ENCODE assay signal across 2 cellular contexts in the genomic region with DNA sequence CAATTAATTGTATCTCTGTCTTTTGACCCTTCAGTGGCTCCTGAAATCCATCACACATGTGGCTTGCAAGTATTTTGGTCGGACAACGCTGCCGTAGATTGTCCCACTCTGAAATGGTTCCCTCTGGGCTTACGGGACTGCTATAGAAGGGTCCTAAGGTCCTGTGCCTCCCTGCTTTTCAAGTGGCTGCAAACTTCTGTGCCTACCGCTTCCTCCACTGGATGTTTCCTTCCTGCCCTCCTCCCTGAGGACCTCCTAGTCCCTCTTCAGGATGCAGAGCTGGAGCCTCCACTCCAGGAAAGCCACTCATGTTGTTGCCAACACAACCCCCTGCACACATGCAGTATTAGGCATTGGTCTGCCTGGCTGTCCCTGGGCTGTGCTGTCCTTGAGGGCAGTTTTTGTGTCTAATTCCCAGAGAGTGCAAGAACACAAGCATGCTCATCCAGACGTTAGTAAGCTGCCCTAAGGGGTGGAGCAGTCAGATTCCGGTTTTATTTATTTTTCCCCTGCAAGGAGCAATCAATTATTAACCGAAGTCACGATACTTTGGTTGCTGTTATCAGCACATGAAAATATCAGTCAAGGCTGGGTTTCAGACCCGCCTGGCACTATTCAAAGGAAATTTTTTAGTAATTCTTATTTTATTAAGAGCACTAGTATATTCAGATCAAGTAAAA.
TF ChIP-seq lines count a peak whose summit lies in the region.
"Not testable (repeated sequence)": the region's sequence is repeated elsewhere in the genome, so short reads cannot be mapped to it uniquely, and the experiment has no call there.

No MANE protein-coding gene starts in this region.

TF ChIP-seq in K562, 482 proteins besides CTCF, POLR2A, EP300 and RAD21 (continued from another document and continues in another):
- TF ChIP-seq ZEB2 (IDR thresholded peaks at IDR 0.05) (0 out of 2 replicates have a peak, but pooled peaks have one; percentile 24), ESRRA (IDR thresholded peaks at IDR 0.05; ENCODE audit: borderline replicate concordance, low read depth) (peak; percentile 36; the same call in 1 of the 2 replicates), NCOA1 (IDR thresholded peaks at IDR 0.05; ENCODE audit: low read depth) (peak; percentile 61; the same call in 1 of the 2 replicates), CXXC5 (CRISPR knock-in tag; IDR thresholded peaks at IDR 0.05) (peak; percentile 73), MYC (IDR thresholded peaks at IDR 0.05; ENCODE audit: low read depth, low read length) (peak; percentile 75), MYC (CRISPR knock-in tag; IDR thresholded peaks at IDR 0.05; ENCODE audit: borderline replicate concordance, low read depth) (0 out of 2 replicates have a peak, but pooled peaks have one; percentile 61), EHMT2 (IDR thresholded peaks at IDR 0.05) (peak; percentile 57; the same call in 1 of the 2 replicates), HCFC1 (IDR thresholded peaks at IDR 0.05; ENCODE audit: low read depth, low read length) (peak; percentile 36; the same call in 1 of the 2 replicates), TOE1 (IDR thresholded peaks at IDR 0.05; ENCODE audit: borderline replicate concordance) (peak; percentile 35; the same call in 1 of the 2 replicates), CTBP1 (IDR thresholded peaks at IDR 0.05; ENCODE audit: borderline replicate concordance) (0 out of 2 replicates have a peak, but pooled peaks have one; percentile 39), TRIM24 (IDR thresholded peaks at IDR 0.05) (peak in 1 of 2 experiments; percentile 60; a peak in 1 of 4 replicates)
- not testable (repeated sequence) for TF ChIP-seq TOE1 (CRISPR knock-in tag; IDR thresholded peaks at IDR 0.05; ENCODE audit: borderline replicate concordance, low read depth)
- TF ChIP-seq, protein P1, sequence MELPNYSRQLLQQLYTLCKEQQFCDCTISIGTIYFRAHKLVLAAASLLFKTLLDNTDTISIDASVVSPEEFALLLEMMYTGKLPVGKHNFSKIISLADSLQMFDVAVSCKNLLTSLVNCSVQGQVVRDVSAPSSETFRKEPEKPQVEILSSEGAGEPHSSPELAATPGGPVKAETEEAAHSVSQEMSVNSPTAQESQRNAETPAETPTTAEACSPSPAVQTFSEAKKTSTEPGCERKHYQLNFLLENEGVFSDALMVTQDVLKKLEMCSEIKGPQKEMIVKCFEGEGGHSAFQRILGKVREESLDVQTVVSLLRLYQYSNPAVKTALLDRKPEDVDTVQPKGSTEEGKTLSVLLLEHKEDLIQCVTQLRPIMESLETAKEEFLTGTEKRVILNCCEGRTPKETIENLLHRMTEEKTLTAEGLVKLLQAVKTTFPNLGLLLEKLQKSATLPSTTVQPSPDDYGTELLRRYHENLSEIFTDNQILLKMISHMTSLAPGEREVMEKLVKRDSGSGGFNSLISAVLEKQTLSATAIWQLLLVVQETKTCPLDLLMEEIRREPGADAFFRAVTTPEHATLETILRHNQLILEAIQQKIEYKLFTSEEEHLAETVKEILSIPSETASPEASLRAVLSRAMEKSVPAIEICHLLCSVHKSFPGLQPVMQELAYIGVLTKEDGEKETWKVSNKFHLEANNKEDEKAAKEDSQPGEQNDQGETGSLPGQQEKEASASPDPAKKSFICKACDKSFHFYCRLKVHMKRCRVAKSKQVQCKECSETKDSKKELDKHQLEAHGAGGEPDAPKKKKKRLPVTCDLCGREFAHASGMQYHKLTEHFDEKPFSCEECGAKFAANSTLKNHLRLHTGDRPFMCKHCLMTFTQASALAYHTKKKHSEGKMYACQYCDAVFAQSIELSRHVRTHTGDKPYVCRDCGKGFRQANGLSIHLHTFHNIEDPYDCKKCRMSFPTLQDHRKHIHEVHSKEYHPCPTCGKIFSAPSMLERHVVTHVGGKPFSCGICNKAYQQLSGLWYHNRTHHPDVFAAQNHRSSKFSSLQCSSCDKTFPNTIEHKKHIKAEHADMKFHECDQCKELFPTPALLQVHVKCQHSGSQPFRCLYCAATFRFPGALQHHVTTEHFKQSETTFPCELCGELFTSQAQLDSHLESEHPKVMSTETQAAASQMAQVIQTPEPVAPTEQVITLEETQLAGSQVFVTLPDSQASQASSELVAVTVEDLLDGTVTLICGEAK (IDR thresholded peaks at IDR 0.05) = peak; percentile 77
- TF ChIP-seq, protein P1 (CRISPR knock-in tag; IDR thresholded peaks at IDR 0.05) = not testable (repeated sequence)

TF ChIP-seq in HepG2, 621 proteins besides CTCF, POLR2A, EP300 and RAD21 (continued from another document and continues in another):
- TF ChIP-seq, protein P2, sequence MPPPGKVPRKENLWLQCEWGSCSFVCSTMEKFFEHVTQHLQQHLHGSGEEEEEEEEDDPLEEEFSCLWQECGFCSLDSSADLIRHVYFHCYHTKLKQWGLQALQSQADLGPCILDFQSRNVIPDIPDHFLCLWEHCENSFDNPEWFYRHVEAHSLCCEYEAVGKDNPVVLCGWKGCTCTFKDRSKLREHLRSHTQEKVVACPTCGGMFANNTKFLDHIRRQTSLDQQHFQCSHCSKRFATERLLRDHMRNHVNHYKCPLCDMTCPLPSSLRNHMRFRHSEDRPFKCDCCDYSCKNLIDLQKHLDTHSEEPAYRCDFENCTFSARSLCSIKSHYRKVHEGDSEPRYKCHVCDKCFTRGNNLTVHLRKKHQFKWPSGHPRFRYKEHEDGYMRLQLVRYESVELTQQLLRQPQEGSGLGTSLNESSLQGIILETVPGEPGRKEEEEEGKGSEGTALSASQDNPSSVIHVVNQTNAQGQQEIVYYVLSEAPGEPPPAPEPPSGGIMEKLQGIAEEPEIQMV (CRISPR knock-in tag; IDR thresholded peaks at IDR 0.05; ENCODE audit: low read depth) = peak; percentile 47; the same call in 1 of the 2 replicates
- TF ChIP-seq ETV6 (CRISPR knock-in tag; conservative IDR thresholded peaks at IDR 0.05) (peak; percentile 26; the same call in 1 of the 2 replicates), ZNF749 (CRISPR knock-in tag; IDR thresholded peaks at IDR 0.05; ENCODE audit: borderline replicate concordance) (peak; percentile 44; the same call in 1 of the 2 replicates), ZNF160 (CRISPR knock-in tag; IDR thresholded peaks at IDR 0.05) (peak; percentile 84; the same call in 1 of the 2 replicates), ZNF430 (CRISPR knock-in tag; IDR thresholded peaks at IDR 0.05) (0 out of 2 replicates have a peak, but pooled peaks have one; percentile 31), ZNF652 (CRISPR knock-in tag; IDR thresholded peaks at IDR 0.05; ENCODE audit: borderline replicate concordance, low read depth) (peak; percentile 43; the same call in 1 of the 2 replicates), KMT2A (CRISPR knock-in tag; IDR thresholded peaks at IDR 0.05) (peak; percentile 75), KLF9 (CRISPR knock-in tag; IDR thresholded peaks at IDR 0.05; ENCODE audit: low read depth) (0 out of 2 replicates have a peak, but pooled peaks have one; percentile 46), ZNF329 (CRISPR knock-in tag; IDR thresholded peaks at IDR 0.05; ENCODE audit: low read depth) (0 out of 2 replicates have a peak, but pooled peaks have one; percentile 28), SALL2 (CRISPR knock-in tag; IDR thresholded peaks at IDR 0.05) (peak; percentile 69; the same call in 1 of the 2 replicates), KLF11 (CRISPR knock-in tag; IDR thresholded peaks at IDR 0.05) (0 out of 2 replicates have a peak, but pooled peaks have one; percentile 58), GATAD1 (CRISPR knock-in tag; IDR thresholded peaks at IDR 0.05) (peak; percentile 96), PHF20 (CRISPR knock-in tag; IDR thresholded peaks at IDR 0.05) (peak; percentile 89), DMAP1 (CRISPR knock-in tag; IDR thresholded peaks at IDR 0.05) (peak; percentile 79; the same call in 1 of the 2 replicates), MAZ (CRISPR knock-in tag; IDR thresholded peaks at IDR 0.05; ENCODE audit: low read depth) (0 out of 2 replicates have a peak, but pooled peaks have one; percentile 29), TAF1 (CRISPR knock-in tag; IDR thresholded peaks at IDR 0.05) (peak; percentile 61), TBX2 (CRISPR knock-in tag; IDR thresholded peaks at IDR 0.05; ENCODE audit: borderline replicate concordance) (0 out of 2 replicates have a peak, but pooled peaks have one; percentile 32), SP4 (CRISPR knock-in tag; IDR thresholded peaks at IDR 0.05) (peak; percentile 59; the same call in 1 of the 2 replicates), ZNF747 (CRISPR knock-in tag; IDR thresholded peaks at IDR 0.05; ENCODE audit: borderline replicate concordance) (0 out of 2 replicates have a peak, but pooled peaks have one; percentile 28)
- TF ChIP-seq, protein P3, sequence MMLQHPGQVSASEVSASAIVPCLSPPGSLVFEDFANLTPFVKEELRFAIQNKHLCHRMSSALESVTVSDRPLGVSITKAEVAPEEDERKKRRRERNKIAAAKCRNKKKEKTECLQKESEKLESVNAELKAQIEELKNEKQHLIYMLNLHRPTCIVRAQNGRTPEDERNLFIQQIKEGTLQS (CRISPR knock-in tag; IDR thresholded peaks at IDR 0.05) = peak; percentile 34; the same call in 1 of the 2 replicates
- TF ChIP-seq, protein P4, sequence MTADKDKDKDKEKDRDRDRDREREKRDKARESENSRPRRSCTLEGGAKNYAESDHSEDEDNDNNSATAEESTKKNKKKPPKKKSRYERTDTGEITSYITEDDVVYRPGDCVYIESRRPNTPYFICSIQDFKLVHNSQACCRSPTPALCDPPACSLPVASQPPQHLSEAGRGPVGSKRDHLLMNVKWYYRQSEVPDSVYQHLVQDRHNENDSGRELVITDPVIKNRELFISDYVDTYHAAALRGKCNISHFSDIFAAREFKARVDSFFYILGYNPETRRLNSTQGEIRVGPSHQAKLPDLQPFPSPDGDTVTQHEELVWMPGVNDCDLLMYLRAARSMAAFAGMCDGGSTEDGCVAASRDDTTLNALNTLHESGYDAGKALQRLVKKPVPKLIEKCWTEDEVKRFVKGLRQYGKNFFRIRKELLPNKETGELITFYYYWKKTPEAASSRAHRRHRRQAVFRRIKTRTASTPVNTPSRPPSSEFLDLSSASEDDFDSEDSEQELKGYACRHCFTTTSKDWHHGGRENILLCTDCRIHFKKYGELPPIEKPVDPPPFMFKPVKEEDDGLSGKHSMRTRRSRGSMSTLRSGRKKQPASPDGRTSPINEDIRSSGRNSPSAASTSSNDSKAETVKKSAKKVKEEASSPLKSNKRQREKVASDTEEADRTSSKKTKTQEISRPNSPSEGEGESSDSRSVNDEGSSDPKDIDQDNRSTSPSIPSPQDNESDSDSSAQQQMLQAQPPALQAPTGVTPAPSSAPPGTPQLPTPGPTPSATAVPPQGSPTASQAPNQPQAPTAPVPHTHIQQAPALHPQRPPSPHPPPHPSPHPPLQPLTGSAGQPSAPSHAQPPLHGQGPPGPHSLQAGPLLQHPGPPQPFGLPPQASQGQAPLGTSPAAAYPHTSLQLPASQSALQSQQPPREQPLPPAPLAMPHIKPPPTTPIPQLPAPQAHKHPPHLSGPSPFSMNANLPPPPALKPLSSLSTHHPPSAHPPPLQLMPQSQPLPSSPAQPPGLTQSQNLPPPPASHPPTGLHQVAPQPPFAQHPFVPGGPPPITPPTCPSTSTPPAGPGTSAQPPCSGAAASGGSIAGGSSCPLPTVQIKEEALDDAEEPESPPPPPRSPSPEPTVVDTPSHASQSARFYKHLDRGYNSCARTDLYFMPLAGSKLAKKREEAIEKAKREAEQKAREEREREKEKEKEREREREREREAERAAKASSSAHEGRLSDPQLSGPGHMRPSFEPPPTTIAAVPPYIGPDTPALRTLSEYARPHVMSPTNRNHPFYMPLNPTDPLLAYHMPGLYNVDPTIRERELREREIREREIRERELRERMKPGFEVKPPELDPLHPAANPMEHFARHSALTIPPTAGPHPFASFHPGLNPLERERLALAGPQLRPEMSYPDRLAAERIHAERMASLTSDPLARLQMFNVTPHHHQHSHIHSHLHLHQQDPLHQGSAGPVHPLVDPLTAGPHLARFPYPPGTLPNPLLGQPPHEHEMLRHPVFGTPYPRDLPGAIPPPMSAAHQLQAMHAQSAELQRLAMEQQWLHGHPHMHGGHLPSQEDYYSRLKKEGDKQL (CRISPR knock-in tag; IDR thresholded peaks at IDR 0.05; ENCODE audit: low read depth) = peak; percentile 37; the same call in 1 of the 2 replicates
- not testable (repeated sequence) for TF ChIP-seq MAZ (IDR thresholded peaks at IDR 0.05; ENCODE audit: borderline replicate concordance, low read depth, low read length)
- TF ChIP-seq, protein P5, sequence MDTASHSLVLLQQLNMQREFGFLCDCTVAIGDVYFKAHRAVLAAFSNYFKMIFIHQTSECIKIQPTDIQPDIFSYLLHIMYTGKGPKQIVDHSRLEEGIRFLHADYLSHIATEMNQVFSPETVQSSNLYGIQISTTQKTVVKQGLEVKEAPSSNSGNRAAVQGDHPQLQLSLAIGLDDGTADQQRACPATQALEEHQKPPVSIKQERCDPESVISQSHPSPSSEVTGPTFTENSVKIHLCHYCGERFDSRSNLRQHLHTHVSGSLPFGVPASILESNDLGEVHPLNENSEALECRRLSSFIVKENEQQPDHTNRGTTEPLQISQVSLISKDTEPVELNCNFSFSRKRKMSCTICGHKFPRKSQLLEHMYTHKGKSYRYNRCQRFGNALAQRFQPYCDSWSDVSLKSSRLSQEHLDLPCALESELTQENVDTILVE (CRISPR knock-in tag; IDR thresholded peaks at IDR 0.05) = peak; percentile 67
- TF ChIP-seq, protein P6, sequence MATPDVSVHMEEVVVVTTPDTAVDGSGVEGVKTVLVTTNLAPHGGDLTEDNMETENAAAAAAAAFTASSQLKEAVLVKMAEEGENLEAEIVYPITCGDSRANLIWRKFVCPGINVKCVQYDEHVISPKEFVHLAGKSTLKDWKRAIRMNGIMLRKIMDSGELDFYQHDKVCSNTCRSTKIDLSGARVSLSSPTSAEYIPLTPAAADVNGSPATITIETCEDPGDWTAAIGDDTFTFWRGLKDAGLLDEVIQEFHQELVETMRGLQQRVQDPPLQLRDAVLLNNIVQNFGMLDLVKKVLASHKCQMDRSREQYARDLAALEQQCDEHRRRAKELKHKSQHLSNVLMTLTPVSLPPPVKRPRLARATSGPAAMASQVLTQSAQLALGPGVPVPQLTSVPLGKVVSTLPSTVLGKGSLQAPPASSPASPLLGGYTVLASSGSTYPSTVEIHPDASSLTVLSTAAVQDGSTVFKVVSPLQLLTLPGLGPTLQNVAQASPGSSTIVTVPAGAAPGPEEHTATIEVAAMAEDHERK (CRISPR knock-in tag; IDR thresholded peaks at IDR 0.05; ENCODE audit: low read depth) = 0 out of 2 replicates have a peak, but pooled peaks have one; percentile 53
